In genomic region chr2:162916286-162916801, GRCh38 we compare ENCODE assay signal across 25 cellular contexts.
"Had no signal": no experiment of that assay in that cellular context is flagged by ENCODE, and none has a peak within 500 bp of the region (broad histone marks: within the 10 kb centered on the region; RNA-seq: fewer than 3 reads in every experiment).

No MANE protein-coding gene starts in this region.

- ATAC-seq: left colon; left lung; natural killer cell; pancreas; psoas muscle; right lobe of liver; stimulated activated memory B cell treated with anti-CD40 and anti-IgM and Interleukin-4, amounts not matched to agents 10 μg/mL and 1 μg/mL and 100 μg/mL, for 72 hours; stimulated activated naive CD8-positive, alpha-beta T cell treated with anti-CD3 and anti-CD28 coated beads, Interleukin-15, amount 100 ng/mL, for 72 hours had no signal

- H3K4me1 Mint-ChIP-seq: mesothelial cell of epicardium; natural killer cell; stimulated activated memory B cell treated with anti-CD40 and anti-IgM and Interleukin-4, amounts not matched to agents 10 μg/mL and 1 μg/mL and 100 μg/mL, for 72 hours; stimulated activated naive CD8-positive, alpha-beta T cell treated with anti-CD3 and anti-CD28 coated beads, Interleukin-15, amount 100 ng/mL, for 72 hours had no signal

- H3K4me1 ChIP-seq: left lung, pancreas, psoas muscle, right lobe of liver, tibial nerve, vagina had no signal

- H3K27me3 Mint-ChIP-seq: naive B cell; stimulated activated memory B cell treated with anti-CD40 and anti-IgM and Interleukin-4, amounts not matched to agents 10 μg/mL and 1 μg/mL and 100 μg/mL, for 72 hours; stimulated activated naive CD8-positive, alpha-beta T cell treated with anti-CD3 and anti-CD28 coated beads, Interleukin-15, amount 100 ng/mL, for 72 hours; type B pancreatic cell had no signal

- H3K9me3 ChIP-seq: pancreas, psoas muscle, right lobe of liver, tibial nerve, vagina had no signal

- H3K27me3 ChIP-seq: left lung, pancreas, right lobe of liver, tibial nerve, vagina had no signal

- H3K4me2 ChIP-seq: smooth muscle cell had no signal

- H3K36me3 ChIP-seq: left lung, pancreas, right lobe of liver, tibial nerve, vagina had no signal

- H3K27ac Mint-ChIP-seq: mesothelial cell of epicardium; naive B cell; natural killer cell; stimulated activated memory B cell treated with anti-CD40 and anti-IgM and Interleukin-4, amounts not matched to agents 10 μg/mL and 1 μg/mL and 100 μg/mL, for 72 hours; type B pancreatic cell had no signal

- DNase-seq: hippocampal formation; kidney glomerular epithelial cell; left colon; left lung; mesendoderm; naive B cell; natural killer cell; nucleus accumbens; psoas muscle; right lobe of liver; stimulated activated CD4-positive, alpha-beta T cell treated with anti-CD3 and anti-CD28 coated beads, Interleukin-1b, Interleukin-23, amount 100 ng/mL, for 48 hours; stimulated activated CD4-positive, alpha-beta T cell treated with anti-CD3 and anti-CD28 coated beads, Interleukin-2, amount 100 ng/mL, for 48 hours; stimulated activated CD4-positive, alpha-beta T cell treated with anti-CD3 and anti-CD28 coated beads, Interleukin-4, amount 100 ng/mL, for 4 hours; stimulated activated CD8-positive, alpha-beta memory T cell treated with anti-CD3 and anti-CD28 coated beads, Interleukin-4, amount 100 ng/mL, for 48 hours; stimulated activated naive CD4-positive, alpha-beta T cell treated with Interleukin-2 at 50 U/mL for 16 hours; stimulated activated naive CD8-positive, alpha-beta T cell treated with anti-CD3 and anti-CD28 coated beads, Interleukin-15, amount 100 ng/mL, for 72 hours; substantia nigra had no signal

- H3K9me3 Mint-ChIP-seq: mesothelial cell of epicardium had no signal

- H3K4me3 Mint-ChIP-seq: mesothelial cell of epicardium; naive B cell; natural killer cell; stimulated activated memory B cell treated with anti-CD40 and anti-IgM and Interleukin-4, amounts not matched to agents 10 μg/mL and 1 μg/mL and 100 μg/mL, for 72 hours; stimulated activated naive CD8-positive, alpha-beta T cell treated with anti-CD3 and anti-CD28 coated beads, Interleukin-15, amount 100 ng/mL, for 72 hours; type B pancreatic cell had no signal

- H3K36me3 Mint-ChIP-seq: mesothelial cell of epicardium; naive B cell; natural killer cell; stimulated activated memory B cell treated with anti-CD40 and anti-IgM and Interleukin-4, amounts not matched to agents 10 μg/mL and 1 μg/mL and 100 μg/mL, for 72 hours; type B pancreatic cell had no signal

- H3K4me3 ChIP-seq: left lung, lung, pancreas, psoas muscle, right lobe of liver, smooth muscle cell, tibial nerve, vagina had no signal

- H3K27ac ChIP-seq: left lung, pancreas, psoas muscle, right lobe of liver, tibial nerve, vagina had no signal
